ENCODE assay signal across 1 cellular context in the genomic region with DNA sequence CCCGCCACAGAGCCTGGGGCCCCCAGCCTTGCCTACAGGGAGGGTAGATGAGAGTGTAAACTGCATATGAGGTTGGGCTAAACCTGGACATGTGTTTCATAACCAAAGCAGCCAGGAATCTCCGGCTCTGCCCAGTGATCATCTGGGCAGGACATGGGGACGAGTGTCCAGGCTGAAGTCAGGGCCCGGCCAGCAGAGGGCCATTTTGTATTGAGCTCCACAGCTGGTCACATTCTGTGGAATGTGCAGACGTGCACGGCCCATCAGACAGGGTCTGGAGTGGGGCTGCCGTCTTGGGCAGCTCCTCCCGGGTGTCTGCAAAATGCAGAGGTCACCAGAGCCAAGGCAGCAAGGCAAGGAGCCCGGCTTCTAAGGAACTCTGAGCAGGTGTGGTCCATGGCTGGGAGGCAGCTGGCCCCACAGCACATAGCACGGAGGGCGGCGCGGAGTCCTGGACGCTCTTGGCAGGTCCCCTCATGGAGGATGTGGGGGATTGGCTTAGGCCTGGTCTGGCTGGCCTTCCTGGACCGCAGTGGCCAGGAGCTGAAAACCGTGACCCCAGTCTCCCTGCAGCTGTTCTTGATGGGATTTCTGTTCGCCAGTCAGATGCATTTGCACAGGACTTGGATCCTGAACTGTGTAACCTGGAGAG.
A peak's percentile ranks its signal among the peaks of the same experiment; 100 is the strongest.
TF ChIP-seq lines count a peak whose summit lies in the region.

No MANE protein-coding gene starts in this region.

TF ChIP-seq in HepG2, 621 proteins besides CTCF, POLR2A, EP300 and RAD21 (continued from another document):
- TF ChIP-seq, protein P1, sequence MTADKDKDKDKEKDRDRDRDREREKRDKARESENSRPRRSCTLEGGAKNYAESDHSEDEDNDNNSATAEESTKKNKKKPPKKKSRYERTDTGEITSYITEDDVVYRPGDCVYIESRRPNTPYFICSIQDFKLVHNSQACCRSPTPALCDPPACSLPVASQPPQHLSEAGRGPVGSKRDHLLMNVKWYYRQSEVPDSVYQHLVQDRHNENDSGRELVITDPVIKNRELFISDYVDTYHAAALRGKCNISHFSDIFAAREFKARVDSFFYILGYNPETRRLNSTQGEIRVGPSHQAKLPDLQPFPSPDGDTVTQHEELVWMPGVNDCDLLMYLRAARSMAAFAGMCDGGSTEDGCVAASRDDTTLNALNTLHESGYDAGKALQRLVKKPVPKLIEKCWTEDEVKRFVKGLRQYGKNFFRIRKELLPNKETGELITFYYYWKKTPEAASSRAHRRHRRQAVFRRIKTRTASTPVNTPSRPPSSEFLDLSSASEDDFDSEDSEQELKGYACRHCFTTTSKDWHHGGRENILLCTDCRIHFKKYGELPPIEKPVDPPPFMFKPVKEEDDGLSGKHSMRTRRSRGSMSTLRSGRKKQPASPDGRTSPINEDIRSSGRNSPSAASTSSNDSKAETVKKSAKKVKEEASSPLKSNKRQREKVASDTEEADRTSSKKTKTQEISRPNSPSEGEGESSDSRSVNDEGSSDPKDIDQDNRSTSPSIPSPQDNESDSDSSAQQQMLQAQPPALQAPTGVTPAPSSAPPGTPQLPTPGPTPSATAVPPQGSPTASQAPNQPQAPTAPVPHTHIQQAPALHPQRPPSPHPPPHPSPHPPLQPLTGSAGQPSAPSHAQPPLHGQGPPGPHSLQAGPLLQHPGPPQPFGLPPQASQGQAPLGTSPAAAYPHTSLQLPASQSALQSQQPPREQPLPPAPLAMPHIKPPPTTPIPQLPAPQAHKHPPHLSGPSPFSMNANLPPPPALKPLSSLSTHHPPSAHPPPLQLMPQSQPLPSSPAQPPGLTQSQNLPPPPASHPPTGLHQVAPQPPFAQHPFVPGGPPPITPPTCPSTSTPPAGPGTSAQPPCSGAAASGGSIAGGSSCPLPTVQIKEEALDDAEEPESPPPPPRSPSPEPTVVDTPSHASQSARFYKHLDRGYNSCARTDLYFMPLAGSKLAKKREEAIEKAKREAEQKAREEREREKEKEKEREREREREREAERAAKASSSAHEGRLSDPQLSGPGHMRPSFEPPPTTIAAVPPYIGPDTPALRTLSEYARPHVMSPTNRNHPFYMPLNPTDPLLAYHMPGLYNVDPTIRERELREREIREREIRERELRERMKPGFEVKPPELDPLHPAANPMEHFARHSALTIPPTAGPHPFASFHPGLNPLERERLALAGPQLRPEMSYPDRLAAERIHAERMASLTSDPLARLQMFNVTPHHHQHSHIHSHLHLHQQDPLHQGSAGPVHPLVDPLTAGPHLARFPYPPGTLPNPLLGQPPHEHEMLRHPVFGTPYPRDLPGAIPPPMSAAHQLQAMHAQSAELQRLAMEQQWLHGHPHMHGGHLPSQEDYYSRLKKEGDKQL (CRISPR knock-in tag; IDR thresholded peaks at IDR 0.05; ENCODE audit: low read depth) = no peak
- TF ChIP-seq ZNF543 (CRISPR knock-in tag; IDR thresholded peaks at IDR 0.05) (0 out of 2 replicates have a peak, but pooled peaks have one; percentile 27), HDAC1 (CRISPR knock-in tag; IDR thresholded peaks at IDR 0.05) (0 out of 2 replicates have a peak, but pooled peaks have one; percentile 23), ZNF616 (CRISPR knock-in tag; IDR thresholded peaks at IDR 0.05; ENCODE audit: low read depth) (no peak), ASH2L (IDR thresholded peaks at IDR 0.05; ENCODE audit: insufficient read length, low read depth, low read length) (no peak), MEIS1 (CRISPR knock-in tag; IDR thresholded peaks at IDR 0.05; ENCODE audit: borderline replicate concordance) (peak; percentile 32; the same call in 1 of the 2 replicates), KLF9 (CRISPR knock-in tag; IDR thresholded peaks at IDR 0.05; ENCODE audit: low read depth) (no peak), ZFX (CRISPR knock-in tag; IDR thresholded peaks at IDR 0.05; ENCODE audit: low read depth) (peak; percentile 42), GTF3A (CRISPR knock-in tag; conservative IDR thresholded peaks at IDR 0.05) (no peak), XRCC5 (optimal IDR thresholded peaks at IDR 0.05; ENCODE audit: low read length) (peak; percentile 46), CREB1 (IDR thresholded peaks at IDR 0.05) (no peak), CREB1 (CRISPR knock-in tag; IDR thresholded peaks at IDR 0.05) (no peak), GABPB1 (CRISPR knock-in tag; IDR thresholded peaks at IDR 0.05) (peak; percentile 26; the same call in 1 of the 2 replicates), ZNF652 (CRISPR knock-in tag; IDR thresholded peaks at IDR 0.05; ENCODE audit: borderline replicate concordance, low read depth) (no peak), ZSCAN21 (CRISPR knock-in tag; IDR thresholded peaks at IDR 0.05; ENCODE audit: borderline replicate concordance) (0 out of 2 replicates have a peak, but pooled peaks have one; percentile 17), RELA (CRISPR knock-in tag; IDR thresholded peaks at IDR 0.05) (no peak), ZSCAN25 (CRISPR knock-in tag; IDR thresholded peaks at IDR 0.05) (no peak), ZFY (CRISPR knock-in tag; IDR thresholded peaks at IDR 0.05) (no peak), ZNF598 (CRISPR knock-in tag; IDR thresholded peaks at IDR 0.05; ENCODE audit: borderline replicate concordance) (peak; percentile 50; the same call in 1 of the 2 replicates), ARNTL (CRISPR knock-in tag; IDR thresholded peaks at IDR 0.05) (0 out of 2 replicates have a peak, but pooled peaks have one; percentile 41), TEAD3 (CRISPR knock-in tag; optimal IDR thresholded peaks at IDR 0.05; ENCODE audit: borderline replicate concordance) (peak; percentile 78), SMARCE1 (IDR thresholded peaks at IDR 0.05; ENCODE audit: borderline replicate concordance) (no peak), ZNF615 (CRISPR knock-in tag; IDR thresholded peaks at IDR 0.05; ENCODE audit: borderline replicate concordance) (no peak), NR2C2 (CRISPR knock-in tag; IDR thresholded peaks at IDR 0.05; ENCODE audit: borderline replicate concordance) (no peak), SMAD3 (CRISPR knock-in tag; IDR thresholded peaks at IDR 0.05) (no peak), ELF4 (CRISPR knock-in tag; IDR thresholded peaks at IDR 0.05; ENCODE audit: borderline replicate concordance) (no peak), BCL6 (CRISPR knock-in tag; IDR thresholded peaks at IDR 0.05) (no peak), ZNF30 (CRISPR knock-in tag; IDR thresholded peaks at IDR 0.05) (no peak), CCAR2 (optimal IDR thresholded peaks at IDR 0.05; ENCODE audit: low read depth, low read length) (no peak), SOX13 (IDR thresholded peaks at IDR 0.05) (no peak), SOX13 (CRISPR knock-in tag; conservative IDR thresholded peaks at IDR 0.05 in 1 of 2, IDR thresholded peaks at IDR 0.05 in 1 of 2) (no peak), ZNF546 (CRISPR knock-in tag; conservative IDR thresholded peaks at IDR 0.05) (0 out of 2 replicates have a peak, but pooled peaks have one; percentile 53), AKAP8 (CRISPR knock-in tag; IDR thresholded peaks at IDR 0.05) (peak; percentile 73; the same call in 1 of the 2 replicates), PHF8 (CRISPR knock-in tag; IDR thresholded peaks at IDR 0.05) (0 out of 2 replicates have a peak, but pooled peaks have one; percentile 18), ZNF563 (CRISPR knock-in tag; IDR thresholded peaks at IDR 0.05) (no peak), ZFP36L1 (CRISPR knock-in tag; IDR thresholded peaks at IDR 0.05) (no peak), MED1 (CRISPR knock-in tag; IDR thresholded peaks at IDR 0.05) (no peak), KDM3A (CRISPR knock-in tag; IDR thresholded peaks at IDR 0.05; ENCODE audit: low read depth) (0 out of 2 replicates have a peak, but pooled peaks have one; percentile 56), ZNF792 (CRISPR knock-in tag; IDR thresholded peaks at IDR 0.05) (no peak), STAG1 (CRISPR knock-in tag; IDR thresholded peaks at IDR 0.05) (peak; percentile 55)
- TF ChIP-seq, protein P2, sequence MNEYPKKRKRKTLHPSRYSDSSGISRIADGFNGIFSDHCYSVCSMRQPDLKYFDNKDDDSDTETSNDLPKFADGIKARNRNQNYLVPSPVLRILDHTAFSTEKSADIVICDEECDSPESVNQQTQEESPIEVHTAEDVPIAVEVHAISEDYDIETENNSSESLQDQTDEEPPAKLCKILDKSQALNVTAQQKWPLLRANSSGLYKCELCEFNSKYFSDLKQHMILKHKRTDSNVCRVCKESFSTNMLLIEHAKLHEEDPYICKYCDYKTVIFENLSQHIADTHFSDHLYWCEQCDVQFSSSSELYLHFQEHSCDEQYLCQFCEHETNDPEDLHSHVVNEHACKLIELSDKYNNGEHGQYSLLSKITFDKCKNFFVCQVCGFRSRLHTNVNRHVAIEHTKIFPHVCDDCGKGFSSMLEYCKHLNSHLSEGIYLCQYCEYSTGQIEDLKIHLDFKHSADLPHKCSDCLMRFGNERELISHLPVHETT (CRISPR knock-in tag; conservative IDR thresholded peaks at IDR 0.05) = no peak
- TF ChIP-seq, protein P3, sequence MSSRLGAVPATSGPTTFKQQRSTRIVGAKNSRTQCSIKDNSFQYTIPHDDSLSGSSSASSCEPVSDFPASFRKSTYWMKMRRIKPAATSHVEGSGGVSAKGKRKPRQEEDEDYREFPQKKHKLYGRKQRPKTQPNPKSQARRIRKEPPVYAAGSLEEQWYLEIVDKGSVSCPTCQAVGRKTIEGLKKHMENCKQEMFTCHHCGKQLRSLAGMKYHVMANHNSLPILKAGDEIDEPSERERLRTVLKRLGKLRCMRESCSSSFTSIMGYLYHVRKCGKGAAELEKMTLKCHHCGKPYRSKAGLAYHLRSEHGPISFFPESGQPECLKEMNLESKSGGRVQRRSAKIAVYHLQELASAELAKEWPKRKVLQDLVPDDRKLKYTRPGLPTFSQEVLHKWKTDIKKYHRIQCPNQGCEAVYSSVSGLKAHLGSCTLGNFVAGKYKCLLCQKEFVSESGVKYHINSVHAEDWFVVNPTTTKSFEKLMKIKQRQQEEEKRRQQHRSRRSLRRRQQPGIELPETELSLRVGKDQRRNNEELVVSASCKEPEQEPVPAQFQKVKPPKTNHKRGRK (CRISPR knock-in tag; IDR thresholded peaks at IDR 0.05) = no peak
- TF ChIP-seq, protein P4, sequence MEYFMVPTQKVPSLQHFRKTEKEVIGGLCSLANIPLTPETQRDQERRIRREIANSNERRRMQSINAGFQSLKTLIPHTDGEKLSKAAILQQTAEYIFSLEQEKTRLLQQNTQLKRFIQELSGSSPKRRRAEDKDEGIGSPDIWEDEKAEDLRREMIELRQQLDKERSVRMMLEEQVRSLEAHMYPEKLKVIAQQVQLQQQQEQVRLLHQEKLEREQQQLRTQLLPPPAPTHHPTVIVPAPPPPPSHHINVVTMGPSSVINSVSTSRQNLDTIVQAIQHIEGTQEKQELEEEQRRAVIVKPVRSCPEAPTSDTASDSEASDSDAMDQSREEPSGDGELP (IDR thresholded peaks at IDR 0.05; ENCODE audit: borderline replicate concordance, low read depth) = peak; percentile 77; the same call in 1 of the 2 replicates
- TF ChIP-seq, protein P5, sequence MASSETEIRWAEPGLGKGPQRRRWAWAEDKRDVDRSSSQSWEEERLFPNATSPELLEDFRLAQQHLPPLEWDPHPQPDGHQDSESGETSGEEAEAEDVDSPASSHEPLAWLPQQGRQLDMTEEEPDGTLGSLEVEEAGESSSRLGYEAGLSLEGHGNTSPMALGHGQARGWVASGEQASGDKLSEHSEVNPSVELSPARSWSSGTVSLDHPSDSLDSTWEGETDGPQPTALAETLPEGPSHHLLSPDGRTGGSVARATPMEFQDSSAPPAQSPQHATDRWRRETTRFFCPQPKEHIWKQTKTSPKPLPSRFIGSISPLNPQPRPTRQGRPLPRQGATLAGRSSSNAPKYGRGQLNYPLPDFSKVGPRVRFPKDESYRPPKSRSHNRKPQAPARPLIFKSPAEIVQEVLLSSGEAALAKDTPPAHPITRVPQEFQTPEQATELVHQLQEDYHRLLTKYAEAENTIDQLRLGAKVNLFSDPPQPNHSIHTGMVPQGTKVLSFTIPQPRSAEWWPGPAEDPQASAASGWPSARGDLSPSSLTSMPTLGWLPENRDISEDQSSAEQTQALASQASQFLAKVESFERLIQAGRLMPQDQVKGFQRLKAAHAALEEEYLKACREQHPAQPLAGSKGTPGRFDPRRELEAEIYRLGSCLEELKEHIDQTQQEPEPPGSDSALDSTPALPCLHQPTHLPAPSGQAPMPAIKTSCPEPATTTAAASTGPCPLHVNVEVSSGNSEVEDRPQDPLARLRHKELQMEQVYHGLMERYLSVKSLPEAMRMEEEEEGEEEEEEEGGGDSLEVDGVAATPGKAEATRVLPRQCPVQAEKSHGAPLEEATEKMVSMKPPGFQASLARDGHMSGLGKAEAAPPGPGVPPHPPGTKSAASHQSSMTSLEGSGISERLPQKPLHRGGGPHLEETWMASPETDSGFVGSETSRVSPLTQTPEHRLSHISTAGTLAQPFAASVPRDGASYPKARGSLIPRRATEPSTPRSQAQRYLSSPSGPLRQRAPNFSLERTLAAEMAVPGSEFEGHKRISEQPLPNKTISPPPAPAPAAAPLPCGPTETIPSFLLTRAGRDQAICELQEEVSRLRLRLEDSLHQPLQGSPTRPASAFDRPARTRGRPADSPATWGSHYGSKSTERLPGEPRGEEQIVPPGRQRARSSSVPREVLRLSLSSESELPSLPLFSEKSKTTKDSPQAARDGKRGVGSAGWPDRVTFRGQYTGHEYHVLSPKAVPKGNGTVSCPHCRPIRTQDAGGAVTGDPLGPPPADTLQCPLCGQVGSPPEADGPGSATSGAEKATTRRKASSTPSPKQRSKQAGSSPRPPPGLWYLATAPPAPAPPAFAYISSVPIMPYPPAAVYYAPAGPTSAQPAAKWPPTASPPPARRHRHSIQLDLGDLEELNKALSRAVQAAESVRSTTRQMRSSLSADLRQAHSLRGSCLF (CRISPR knock-in tag; IDR thresholded peaks at IDR 0.05; ENCODE audit: borderline replicate concordance) = no peak
- TF ChIP-seq, protein P6, sequence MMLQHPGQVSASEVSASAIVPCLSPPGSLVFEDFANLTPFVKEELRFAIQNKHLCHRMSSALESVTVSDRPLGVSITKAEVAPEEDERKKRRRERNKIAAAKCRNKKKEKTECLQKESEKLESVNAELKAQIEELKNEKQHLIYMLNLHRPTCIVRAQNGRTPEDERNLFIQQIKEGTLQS (CRISPR knock-in tag; IDR thresholded peaks at IDR 0.05) = no peak
